28 cellular contexts compared by ENCODE assay signal in genomic region chr1:102772831-102773230, GRCh38.
DNase-seq lines count a peak whose midpoint lies in the region; ATAC-seq and TF ChIP-seq lines count a peak whose summit lies in the region.
"Had no signal": no experiment of that assay in that cellular context is flagged by ENCODE, and none has a peak within 500 bp of the region (broad histone marks: within the 10 kb centered on the region; RNA-seq: fewer than 3 reads in every experiment).

No MANE protein-coding gene starts in this region.

- H3K79me2 ChIP-seq in PC-3 (ENCODE audit: low read length) = no peaks in the 10 kb centered on the region
- no peaks in the 10 kb centered on the region for H3K79me2 ChIP-seq in mesendoderm (ENCODE audit: control insufficient read depth, insufficient read depth, low read length)
- H3K79me2 ChIP-seq: parathyroid adenoma had no signal

- no peak overlapping the region for H3K27ac ChIP-seq in HEK293 (ENCODE audit: extremely low read depth, low read depth, low read length)
- H3K27ac ChIP-seq in PC-3 (ENCODE audit: low read length) = no peak overlapping the region
- H3K27ac ChIP-seq in mesendoderm (ENCODE audit: low read depth, low read length) = no peak overlapping the region
- H3K27ac ChIP-seq: neural progenitor cell, parathyroid adenoma, skin epidermis, transverse colon had no signal

- POLR2A ChIA-PET in HEK293 (lab: Yijun Ruan, JAX) = no interaction called here
- POLR2A ChIA-PET in PC-3 (lab: Charles Lee; ENCODE audit: unreplicated experiment) = no interaction called here

- H2AFZ ChIP-seq in PC-3 (ENCODE audit: low read length) = no peak overlapping the region
- H2AFZ ChIP-seq: neural progenitor cell, parathyroid adenoma had no signal

- no peak overlapping the region for H2BK15ac ChIP-seq in mesendoderm (replicated peaks; ENCODE audit: low read depth)

- CTCF ChIA-PET in HEK293 (lab: Yijun Ruan, JAX) = interaction anchor here (0.6 kb wide), 1 partner anchor 27 kb away, joined by 6 read pairs; no protein-coding TSS in a partner anchor
- CTCF ChIA-PET in PC-3 (lab: Charles Lee) = no interaction called here

- no peak overlapping the region for H3K18ac ChIP-seq in mesendoderm (ENCODE audit: low read length)

- H3K79me1 ChIP-seq in mesendoderm (ENCODE audit: low read length) = no peaks in the 10 kb centered on the region

- intact Hi-C loops in PC-3 (cut with micrococcal nuclease) = no loop called here

- H2AK5ac ChIP-seq in mesendoderm (ENCODE audit: low read length) = no peak overlapping the region

- no peak overlapping the region for H3K4ac ChIP-seq in mesendoderm (ENCODE audit: low read depth, low read length)

- H4K8ac ChIP-seq in mesendoderm (ENCODE audit: low read depth, low read length) = no peak overlapping the region

- H3K9ac ChIP-seq in PC-3 (ENCODE audit: low read length) = no peak overlapping the region
- no peak overlapping the region for H3K9ac ChIP-seq in mesendoderm (ENCODE audit: low read length)
- H3K9ac ChIP-seq: neural progenitor cell, parathyroid adenoma had no signal

- no peaks in the 10 kb centered on the region for H4K20me1 ChIP-seq in PC-3 (ENCODE audit: low read length)

- H3K4me2 ChIP-seq in PC-3 (ENCODE audit: low read length) = no peak overlapping the region
- no peak overlapping the region for H3K4me2 ChIP-seq in mesendoderm (ENCODE audit: low read length)
- H3K4me2 ChIP-seq: neural progenitor cell had no signal

- ATAC-seq in PC-3 (no peak), GM18868 (IDR thresholded peaks at IDR 0.05; ENCODE audit: unreplicated experiment) (no peak)
- ATAC-seq: stimulated activated memory B cell treated with anti-CD40 and anti-IgM and Interleukin-4, amounts not matched to agents 10 μg/mL and 1 μg/mL and 100 μg/mL, for 72 hours had no signal

- no peaks in the 10 kb centered on the region for H3K9me2 ChIP-seq in PC-3 (replicated peaks; ENCODE audit: low read length)

- no peaks in the 10 kb centered on the region for H3K27me3 ChIP-seq in PC-3 (ENCODE audit: low read length)
- no peaks in the 10 kb centered on the region for H3K27me3 ChIP-seq in mesendoderm (ENCODE audit: insufficient read depth, low read length, poor library complexity)
- H3K27me3 ChIP-seq: neural progenitor cell, transverse colon had no signal

- H3K4me3 ChIP-seq in HEK293 (ENCODE audit: low read depth, low read length) (no peak overlapping the region), PC-3 (ENCODE audit: low read length) (no peak overlapping the region), mesendoderm (ENCODE audit: low read length) (no peak overlapping the region)
- H3K4me3 ChIP-seq: HAP-1, neural progenitor cell, skin epidermis, transverse colon had no signal

- H2BK5ac ChIP-seq in mesendoderm (ENCODE audit: low read length) = no peak overlapping the region

- H3F3A ChIP-seq in PC-3 (ENCODE audit: low read length, unreplicated experiment) = no peaks in the 10 kb centered on the region

- no peak overlapping the region for H3K23ac ChIP-seq in mesendoderm (ENCODE audit: low read length)

- no TSS peak for BruUV-seq in PC-3 (replicated peaks; lab: Mats Ljungman, UMichigan)

- no peak overlapping the region for H4K5ac ChIP-seq in mesendoderm (ENCODE audit: low read length)

- H3K4me1 ChIP-seq in HEK293 (ENCODE audit: control insufficient read depth, insufficient read depth, low read length) (no peaks in the 10 kb centered on the region), PC-3 (ENCODE audit: insufficient read depth, low read length) (no peaks in the 10 kb centered on the region), mesendoderm (ENCODE audit: control insufficient read depth, low read depth, low read length) (no peaks in the 10 kb centered on the region)
- H3K4me1 ChIP-seq: HAP-1, neural progenitor cell, parathyroid adenoma, transverse colon had no signal

- WGBS in mesendoderm (ENCODE audit: extremely low coverage, insufficient coverage, low lambda C conversion rate) = no CpG with 5 or more reads among the region's 8 CpGs

- H2BK120ac ChIP-seq in mesendoderm (ENCODE audit: low read depth, low read length) = no peak overlapping the region

- H3K9me3 ChIP-seq in HEK293 (ENCODE audit: control insufficient read depth, insufficient read depth, low read depth, low read length) (no peaks in the 10 kb centered on the region), PC-3 (ENCODE audit: low read length) (no peaks in the 10 kb centered on the region)
- H3K9me3 ChIP-seq: HAP-1, transverse colon had no signal

- H3K36me3 ChIP-seq in HEK293 (ENCODE audit: control insufficient read depth in 2 of 2, insufficient read depth in 1 of 2, low read length in 2 of 2) = no peaks in the 10 kb centered on the region
- H3K36me3 ChIP-seq in PC-3 (ENCODE audit: low read depth, low read length) = no peaks in the 10 kb centered on the region
- no peaks in the 10 kb centered on the region for H3K36me3 ChIP-seq in mesendoderm (ENCODE audit: control insufficient read depth, insufficient read depth, low read length)
- H3K36me3 ChIP-seq: HAP-1, neural progenitor cell, transverse colon had no signal

- TF ChIP-seq CTCF in HEK293 (tag by site-specific recombination; IDR thresholded peaks at IDR 0.05) (no peak), PC-3 (conservative IDR thresholded peaks at IDR 0.05; ENCODE audit: low read depth, low read length) (no peak; the same call in 1 of the 2 replicates)

- peak; percentile 9 for DNase-seq in NCI-H146 (lab: John Stamatoyannopoulos, UW)
- no peak for DNase-seq in NCI-H146 treated with DMSO at 0.1 percent for 48 hours (lab: John Stamatoyannopoulos, UW; ENCODE audit: unreplicated experiment)
- DNase-seq in PC-3 = peak; percentile 41
- DNase-seq in mesendoderm = peak; percentile 36
- no peak for DNase-seq in activated CD8-positive, alpha-beta memory T cell treated with anti-CD3 and anti-CD28 coated beads, Interleukin-2, amount 50 U/mL, for 4 hours
- no peak for DNase-seq in epidermal melanocyte (ENCODE audit: insufficient read length, low spot score)
- DNase-seq: 8988T; activated B cell treated with CpG ODN at 0.5 μM for 24 hours; activated CD4-positive, alpha-beta T cell treated with anti-CD3 and anti-CD28 coated beads, Interleukin-2, amount 50 U/mL, for 1 hour; activated gamma-delta T cell; activated naive CD8-positive, alpha-beta T cell treated with anti-CD3 and anti-CD28 coated beads for 36 hours; activated T-cell treated with anti-CD3 and anti-CD28 coated beads, Interleukin-2, amount 50 U/mL, for 24 hours; aorta; Calu3; hippocampal formation; Kasumi-1; NCI-H1048; NCI-H187; NCI-H2227 treated with DMSO at 0.1 percent for 48 hours; retina; transverse colon had no signal

- no peak overlapping the region for H3K56ac ChIP-seq in mesendoderm (ENCODE audit: low read length)

TF ChIP-seq in HEK293, 187 proteins besides CTCF, POLR2A, EP300 and RAD21:
- TF ChIP-seq ZEB2 (tag by site-specific recombination; IDR thresholded peaks at IDR 0.05) = no peak
- TF ChIP-seq ZNF335 (tag by site-specific recombination; conservative IDR thresholded peaks at IDR 0.05) = no peak
- TF ChIP-seq, protein P1, sequence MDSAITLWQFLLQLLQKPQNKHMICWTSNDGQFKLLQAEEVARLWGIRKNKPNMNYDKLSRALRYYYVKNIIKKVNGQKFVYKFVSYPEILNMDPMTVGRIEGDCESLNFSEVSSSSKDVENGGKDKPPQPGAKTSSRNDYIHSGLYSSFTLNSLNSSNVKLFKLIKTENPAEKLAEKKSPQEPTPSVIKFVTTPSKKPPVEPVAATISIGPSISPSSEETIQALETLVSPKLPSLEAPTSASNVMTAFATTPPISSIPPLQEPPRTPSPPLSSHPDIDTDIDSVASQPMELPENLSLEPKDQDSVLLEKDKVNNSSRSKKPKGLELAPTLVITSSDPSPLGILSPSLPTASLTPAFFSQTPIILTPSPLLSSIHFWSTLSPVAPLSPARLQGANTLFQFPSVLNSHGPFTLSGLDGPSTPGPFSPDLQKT (IDR thresholded peaks at IDR 0.05; ENCODE audit: borderline replicate concordance, low read depth, low read length) = no peak
- TF ChIP-seq ZNF843 (tag by site-specific recombination; IDR thresholded peaks at IDR 0.05) = no peak
- TF ChIP-seq OSR2 (tag by site-specific recombination; IDR thresholded peaks at IDR 0.05) = no peak
- no peak for TF ChIP-seq GLI2 (tag by site-specific recombination; IDR thresholded peaks at IDR 0.05; ENCODE audit: borderline replicate concordance, low read depth)
- no peak for TF ChIP-seq ZNF521 (tag by site-specific recombination; IDR thresholded peaks at IDR 0.05)
- TF ChIP-seq SCRT2 (tag by site-specific recombination; IDR thresholded peaks at IDR 0.05) = peak; percentile 25; the same call in 1 of the 2 replicates

Comparison
In these comparisons a context has a peak if more than half of its experiments do, and no peak if none do; other contexts are left out.
1. DNase-seq: peak in NCI-H146 (single experiment), PC-3 (single experiment) and mesendoderm (single experiment); none in NCI-H146 treated with DMSO at 0.1 percent for 48 hours (single experiment), activated CD8-positive, alpha-beta memory T cell treated with anti-CD3 and anti-CD28 coated beads, Interleukin-2, amount 50 U/mL, for 4 hours (single experiment) and epidermal melanocyte (single experiment).